23 cellular contexts compared by ENCODE assay signal in genomic region chr20:60869626-60870025, GRCh38.
"Had no signal": no experiment of that assay in that cellular context is flagged by ENCODE, and none has a peak within 500 bp of the region (broad histone marks: within the 10 kb centered on the region; RNA-seq: fewer than 3 reads in every experiment).

No MANE protein-coding gene starts in this region.

- H3K27me3 ChIP-seq: Peyer's patch had no signal

- DNase-seq: activated CD4-positive, alpha-beta T cell treated with anti-CD3 and anti-CD28 coated beads for 48 hours; activated CD4-positive, alpha-beta T cell treated with anti-CD3 and anti-CD28 coated beads, Interleukin-2, amount 50 U/mL, for 4 hours; activated CD4-positive, CD25-positive, alpha-beta regulatory T cell treated with anti-CD3 and anti-CD28 coated beads, Interleukin-2, amount 50 U/mL, for 72 hours; activated CD8-positive, alpha-beta memory T cell treated with anti-CD3 and anti-CD28 coated beads, Interleukin-2, amount 50 U/mL, for 48 hours; activated CD8-positive, alpha-beta T cell treated with anti-CD3 and anti-CD28 coated beads, Interleukin-2, amount 10 ng/mL, durations not matched to agents 7 days and 5 days; activated naive CD4-positive, alpha-beta T cell treated with anti-CD3 and anti-CD28 coated beads, Interleukin-2, amount 50 U/mL, for 16 hours; activated naive CD8-positive, alpha-beta T cell treated with anti-CD3 and anti-CD28 coated beads, Interleukin-2, amount 10 ng/mL, durations not matched to agents 7 days and 5 days; activated T-cell treated with anti-CD3 and anti-CD28 coated beads, Interleukin-2, amount 50 U/mL, for 1 hour; aorta; central memory CD4-positive, alpha-beta T cell; KG1; NCI-H1092; NCI-H1417 treated with DMSO at 0.1 percent for 48 hours; NCI-H1694; NCI-H2081; NCI-H510A treated with DMSO at 0.1 percent for 48 hours; NCI-H69; NK-92 treated with Interleukin-12 subunit alpha and Interleukin-12 subunit beta, amount 100 ng/mL, for 24 hours; OCI-M1; Peyer's patch; SK-N-SH had no signal

- H3K36me3 Mint-ChIP-seq: activated naive CD8-positive, alpha-beta T cell treated with anti-CD3 and anti-CD28 coated beads, Interleukin-2, amount 10 ng/mL, durations not matched to agents 7 days and 5 days had no signal

- H3K4me1 ChIP-seq: breast epithelium, Peyer's patch had no signal

- H3K27ac ChIP-seq: breast epithelium, Peyer's patch had no signal

- H3K4me3 Mint-ChIP-seq: activated CD8-positive, alpha-beta T cell treated with anti-CD3 and anti-CD28 coated beads, Interleukin-2, amount 10 ng/mL, durations not matched to agents 7 days and 5 days; activated naive CD8-positive, alpha-beta T cell treated with anti-CD3 and anti-CD28 coated beads, Interleukin-2, amount 10 ng/mL, durations not matched to agents 7 days and 5 days; WTC11 had no signal

- H3K4me3 ChIP-seq: breast epithelium, Peyer's patch had no signal

- H3K4me2 ChIP-seq: SK-N-SH had no signal

- H3K27ac Mint-ChIP-seq: activated CD8-positive, alpha-beta T cell treated with anti-CD3 and anti-CD28 coated beads, Interleukin-2, amount 10 ng/mL, durations not matched to agents 7 days and 5 days; activated naive CD8-positive, alpha-beta T cell treated with anti-CD3 and anti-CD28 coated beads, Interleukin-2, amount 10 ng/mL, durations not matched to agents 7 days and 5 days; WTC11 had no signal

- H3K4me1 Mint-ChIP-seq: activated naive CD8-positive, alpha-beta T cell treated with anti-CD3 and anti-CD28 coated beads, Interleukin-2, amount 10 ng/mL, durations not matched to agents 7 days and 5 days; WTC11 had no signal

- ATAC-seq: activated CD8-positive, alpha-beta T cell treated with anti-CD3 and anti-CD28 coated beads, Interleukin-2, amount 10 ng/mL, durations not matched to agents 7 days and 5 days; WTC11 had no signal

- H3K9ac ChIP-seq: SK-N-SH had no signal

- H3K9me3 ChIP-seq: breast epithelium, Peyer's patch, SK-N-SH had no signal

- H3K9me3 Mint-ChIP-seq: activated naive CD8-positive, alpha-beta T cell treated with anti-CD3 and anti-CD28 coated beads, Interleukin-2, amount 10 ng/mL, durations not matched to agents 7 days and 5 days had no signal

- H3K36me3 ChIP-seq: breast epithelium, Peyer's patch had no signal
